9 cellular contexts compared by ENCODE assay signal in genomic region chr13:25171517-25172302, GRCh38. TPM values are rescaled to one million over a fixed set of nuclear protein-coding genes. Genes with fewer than 3 reads are reported as not detected.
DNase-seq lines count a peak whose midpoint lies in the region; ATAC-seq, FAIRE-seq and TF ChIP-seq lines count a peak whose summit lies in the region.
"Had no signal": no experiment of that assay in that cellular context is flagged by ENCODE, and none has a peak within 500 bp of the region (broad histone marks: within the 10 kb centered on the region; RNA-seq: fewer than 3 reads in every experiment).

TSS of gene AMER2 (minus strand) at chr13:25172288. CDS start at chr13:25171619, 669 bp downstream.

- H3K9me3 Mint-ChIP-seq in brain, result peaks cover 0 to 15% (median 6%) of the 10 kb centered on the region in 5 experiments

- H3K4me3 ChIP-seq in kidney (ENCODE audit: low read length in 2 of 2), result peak within 1 kb of the TSS; percentile 13 to 47

- FAIRE-seq in kidney (lab: Jason Lieb, UNC), result no peak

- peaks cover 0 to 2% of the 10 kb centered on the region in 2 donors for H3K4me1 ChIP-seq in kidney (ENCODE audit: control insufficient read depth in 1 of 2, insufficient read depth in 1 of 2, low read depth in 1 of 2, low read length in 2 of 2)

- H3K4me3 Mint-ChIP-seq in brain, result peak within 1 kb of the TSS; percentile 87 to 97 (median 89)

- H3K9me3 ChIP-seq in kidney (ENCODE audit: control insufficient read depth in 1 of 2, low read length in 2 of 2), result no peaks in the 10 kb centered on the region

- H3K27ac Mint-ChIP-seq in brain, result peak within 1 kb of the TSS; percentile 96 to 99 (median 97)

- no peaks in the 10 kb centered on the region for H3K36me3 ChIP-seq in kidney (ENCODE audit: control insufficient read depth in 1 of 2, insufficient read depth in 2 of 2, low read length in 2 of 2)

- peaks cover 40% of the 10 kb centered on the region for H3K27me3 Mint-ChIP-seq in brain

- intact Hi-C loops in kidney (cut with DNase I), result no loop called here

- H3K27ac ChIP-seq in kidney (ENCODE audit: low read depth in 2 of 2, low read length in 2 of 2) (no peak within 1 kb of the TSS), substantia nigra (ENCODE audit: low read depth, low read length, poor library complexity, severe bottlenecking) (peak within 1 kb of the TSS; percentile 98)

- peaks cover 52% of the 10 kb centered on the region for H3K4me1 Mint-ChIP-seq in brain

- DNase-seq in ELF-1 (ENCODE audit: low read depth, low spot score) (peak; percentile 53), NCI-H128 (lab: John Stamatoyannopoulos, UW; ENCODE audit: unreplicated experiment) (peak; percentile 59), kidney (no peak), substantia nigra (lab: John Stamatoyannopoulos, UW) (peak in 48 of 49 donors; percentile 19 to 96 (median 78)), SW480 (ENCODE audit: low spot score) (no peak), HuH-7.5 (ENCODE audit: low spot score) (no peak)

- H3K9ac ChIP-seq in kidney (ENCODE audit: low read length in 2 of 2), result no peak within 1 kb of the TSS

- TF ChIP-seq CTCF in brain (conservative IDR thresholded peaks at IDR 0.05) (no peak), kidney (IDR thresholded peaks at IDR 0.05; ENCODE audit: borderline replicate concordance, extremely low read depth, insufficient read depth) (no peak)

- no peak for ATAC-seq in GM21737 (IDR thresholded peaks at IDR 0.05; ENCODE audit: unreplicated experiment)

- H3K36me3 Mint-ChIP-seq in brain, result peaks cover 15% of the 10 kb centered on the region

RNA-seq across cellular contexts. Expression of gene AMER2, which starts in this region (rescaled TPM):
- 18.8 TPM for polyA plus RNA-seq in brain (ENCODE audit: insufficient read depth, low read depth, low replicate concordance)
- 0.06 TPM for total RNA-seq in kidney
- not detected for polyA plus RNA-seq in kidney (ENCODE audit: insufficient read depth, low read depth, low replicate concordance)
- total RNA-seq: LHCN-M2 had no signal

Comparison
In these comparisons a context has a peak if more than half of its experiments do, and no peak if none do; other contexts are left out.
1. RNA of gene AMER2 (polyA plus RNA-seq): 18.8 TPM in brain (single experiment); not detected in kidney (single experiment); every median in the first group is over 10 times any median in the second.
2. DNase-seq: peak in ELF-1 (single experiment), NCI-H128 (single experiment) and substantia nigra (48 of 49); none in kidney (single experiment), SW480 (single experiment) and HuH-7.5 (single experiment).